ENCODE assay signal across 11 cellular contexts in genomic region chr1:161389158-161389557, GRCh38. TPM values are rescaled to one million over a fixed set of nuclear protein-coding genes. Genes with fewer than 3 reads are reported as not detected.
DNase-seq lines count a peak whose midpoint lies in the region; ATAC-seq, FAIRE-seq and TF ChIP-seq lines count a peak whose summit lies in the region.
"Not testable (repeated sequence)": the region's sequence is repeated elsewhere in the genome, so short reads cannot be mapped to it uniquely, and the experiment has no call there.
"Had no signal": no experiment of that assay in that cellular context is flagged by ENCODE, and none has a peak within 500 bp of the region (broad histone marks: within the 10 kb centered on the region; RNA-seq: fewer than 3 reads in every experiment).

No MANE protein-coding gene starts in this region.

- 71% methylated on average over 16 of the region's 16 CpGs for WGBS in A549 (ENCODE audit: missing lambda C conversion rate)
- 78% methylated on average over 16 of the region's 16 CpGs for WGBS in right cardiac atrium
- WGBS in smooth muscle cell (ENCODE audit: low lambda C conversion rate), result 76% methylated on average over 16 of the region's 16 CpGs

- H3K4me1 ChIP-seq in A549; RWPE2 (ENCODE audit: insufficient read depth, poor library complexity, severe bottlenecking); duodenal mucosa (ENCODE audit: control insufficient read depth in 1 of 2, insufficient read depth in 2 of 2, low read length in 2 of 2); right cardiac atrium (ENCODE audit: control insufficient read depth, insufficient read depth, low read length); naive thymus-derived CD4-positive, alpha-beta T cell (ENCODE audit: control insufficient read depth in 2 of 2, insufficient read depth in 2 of 2, low read length in 2 of 2); smooth muscle cell (ENCODE audit: low read depth): not testable (repeated sequence)

- H3K27ac ChIP-seq in A549 (peak overlapping the region; percentile 95 to 98), RWPE2 (ENCODE audit: poor library complexity, severe bottlenecking) (peak overlapping the region; percentile 55), duodenal mucosa (ENCODE audit: low read depth, low read length) (peak overlapping the region; percentile 92), smooth muscle cell (ENCODE audit: low read depth) (peak overlapping the region; percentile 87)
- not testable (repeated sequence) for H3K27ac ChIP-seq in right cardiac atrium (ENCODE audit: low read length)
- H3K27ac ChIP-seq in naive thymus-derived CD4-positive, alpha-beta T cell (ENCODE audit: low read depth, low read length), result peak overlapping the region; percentile 83

- not testable (repeated sequence) for H3K79me2 ChIP-seq in smooth muscle cell (ENCODE audit: low read depth)

- POLR2A ChIA-PET in A549 (lab: Yijun Ruan, JAX), result interaction anchor here (0.6 to 2.0 kb wide), 14 partner anchors 9 to 235 kb away, joined by 3 to 19 read pairs (median 5); partner anchors contain the start of genes NDUFS2, SDHC, TOMM40L and UFC1
- POLR2A ChIA-PET in naive thymus-derived CD4-positive, alpha-beta T cell (lab: Charles Lee), result interaction anchor here (0.7 to 4.3 kb wide), 9 partner anchors 11 to 224 kb away, joined by 3 to 24 read pairs (median 6); partner anchors contain the start of genes NDUFS2, SDHC and TOMM40L

- peak overlapping the region; percentile 72 to 100 for H3K9ac ChIP-seq in duodenal mucosa (ENCODE audit: low read depth in 1 of 2, low read length in 2 of 2)
- H3K9ac ChIP-seq in smooth muscle cell (ENCODE audit: low read depth), result peak overlapping the region; percentile 84

- intact Hi-C loops in right cardiac atrium (cut with DNase I), result loop anchor here in 1 of 4 donors (10.0 kb wide), 1 partner anchor 194 kb away; the partner anchor contains the start of gene ADAMTS4
- intact Hi-C loops in naive thymus-derived CD4-positive, alpha-beta T cell (cut with micrococcal nuclease), result loop anchor here in 1 of 2 donors (1.0 to 5.0 kb wide), 2 partner anchors 75 to 222 kb away; partner anchors contain the start of genes PPOX and SDHC

- not testable (repeated sequence) for H3K27me3 ChIP-seq in H7 (ENCODE audit: control insufficient read depth, insufficient read depth, low read length); RWPE2 (ENCODE audit: insufficient read depth, poor library complexity, severe bottlenecking); duodenal mucosa (ENCODE audit: control insufficient read depth in 1 of 2, insufficient read depth in 2 of 2, low read length in 2 of 2); right cardiac atrium (ENCODE audit: control insufficient read depth, insufficient read depth); naive thymus-derived CD4-positive, alpha-beta T cell (ENCODE audit: control insufficient read depth in 2 of 2, insufficient read depth in 2 of 2, low read length in 2 of 2); smooth muscle cell (ENCODE audit: low read depth)

- not testable (repeated sequence) for H3K36me3 ChIP-seq in H7 (replicated peaks; ENCODE audit: control insufficient read depth, insufficient read depth, low read length); RWPE2 (ENCODE audit: low read depth); duodenal mucosa (ENCODE audit: control insufficient read depth in 1 of 2, insufficient read depth in 2 of 2, low read length in 2 of 2); naive thymus-derived CD4-positive, alpha-beta T cell (ENCODE audit: control insufficient read depth in 2 of 3, insufficient read depth in 3 of 3, low read length in 3 of 3); smooth muscle cell (ENCODE audit: low read depth)

- H2AFZ ChIP-seq in smooth muscle cell (ENCODE audit: low read depth), result peak overlapping the region; percentile 79

- H3K4me2 ChIP-seq in A549 (peak overlapping the region; percentile 98), smooth muscle cell (peak overlapping the region; percentile 79)

- not testable (repeated sequence) for TF ChIP-seq EP300 in A549 (IDR thresholded peaks at IDR 0.05)

- TF ChIP-seq RAD21 in A549 (conservative IDR thresholded peaks at IDR 0.05 in 1 of 2, IDR thresholded peaks at IDR 0.05 in 1 of 2), result not testable (repeated sequence)

- H3K4me3 Mint-ChIP-seq in activated naive CD4-positive, alpha-beta T cell treated with anti-CD3 and anti-CD28 coated beads, Interleukin-2, amount 50 U/mL, for 24 hours, result peak overlapping the region; percentile 93
- peak overlapping the region; percentile 86 to 95 (median 92) for H3K4me3 Mint-ChIP-seq in naive thymus-derived CD4-positive, alpha-beta T cell

- not testable (repeated sequence) for TF ChIP-seq POLR2A in A549 (IDR thresholded peaks at IDR 0.05; ENCODE audit: low read length)

- H3K36me3 Mint-ChIP-seq in activated naive CD4-positive, alpha-beta T cell treated with anti-CD3 and anti-CD28 coated beads, Interleukin-2, amount 50 U/mL, for 24 hours; naive thymus-derived CD4-positive, alpha-beta T cell: not testable (repeated sequence)

- not testable (repeated sequence) for DNase-seq in A549 (ENCODE audit: low read depth in 1 of 2, low spot score in 1 of 2); H7; RWPE2 (ENCODE audit: low spot score); naive thymus-derived CD4-positive, alpha-beta T cell; smooth muscle cell (lab: John Stamatoyannopoulos, UW; ENCODE audit: unreplicated experiment)
- peak in 1 of 3 donors; percentile 54 for DNase-seq in right cardiac atrium

- not testable (repeated sequence) for TF ChIP-seq CTCF in A549 (IDR thresholded peaks at IDR 0.05); RWPE2 (IDR thresholded peaks at IDR 0.05; ENCODE audit: poor library complexity, severe bottlenecking); smooth muscle cell (IDR thresholded peaks at IDR 0.05; ENCODE audit: borderline replicate concordance, insufficient read depth, poor library complexity, severe bottlenecking)

- H3K27me3 Mint-ChIP-seq in activated naive CD4-positive, alpha-beta T cell treated with anti-CD3 and anti-CD28 coated beads, Interleukin-2, amount 50 U/mL, for 24 hours; naive thymus-derived CD4-positive, alpha-beta T cell: not testable (repeated sequence)

- FAIRE-seq in A549 (lab: Jason Lieb, UNC), result not testable (repeated sequence)

- peaks cover 32% of the 10 kb centered on the region for H3K4me1 Mint-ChIP-seq in activated naive CD4-positive, alpha-beta T cell treated with anti-CD3 and anti-CD28 coated beads, Interleukin-2, amount 50 U/mL, for 24 hours
- H3K4me1 Mint-ChIP-seq in naive thymus-derived CD4-positive, alpha-beta T cell, result peaks cover 0 to 50% (median 28%) of the 10 kb centered on the region in 7 donors

- not testable (repeated sequence) for H4K20me1 ChIP-seq in smooth muscle cell (ENCODE audit: low read depth)

- ATAC-seq in A549; RWPE2 (ENCODE audit: low read depth); right cardiac atrium; naive thymus-derived CD4-positive, alpha-beta T cell: not testable (repeated sequence)

- H3K27ac Mint-ChIP-seq in activated naive CD4-positive, alpha-beta T cell treated with anti-CD3 and anti-CD28 coated beads, Interleukin-2, amount 50 U/mL, for 24 hours, result peak overlapping the region; percentile 92
- peak overlapping the region; percentile 93 to 99 (median 97) for H3K27ac Mint-ChIP-seq in naive thymus-derived CD4-positive, alpha-beta T cell

- H3F3A ChIP-seq in smooth muscle cell (ENCODE audit: low read depth), result not testable (repeated sequence)

- H3K4me3 ChIP-seq in A549 (peak overlapping the region; percentile 72), H7 (ENCODE audit: insufficient read depth, low read depth, low read length) (peak overlapping the region; percentile 83), RWPE2 (ENCODE audit: severe bottlenecking) (peak overlapping the region; percentile 39), duodenal mucosa (ENCODE audit: low read depth in 1 of 2, low read length in 2 of 2) (peak overlapping the region; percentile 78 to 98), right cardiac atrium (ENCODE audit: low read length) (peak overlapping the region; percentile 49), smooth muscle cell (peak overlapping the region; percentile 46)
- peak overlapping the region; percentile 86 for H3K4me3 ChIP-seq in naive thymus-derived CD4-positive, alpha-beta T cell (ENCODE audit: low read length)

- H3K9me3 Mint-ChIP-seq in activated naive CD4-positive, alpha-beta T cell treated with anti-CD3 and anti-CD28 coated beads, Interleukin-2, amount 50 U/mL, for 24 hours; naive thymus-derived CD4-positive, alpha-beta T cell: not testable (repeated sequence)

- CTCF ChIA-PET in A549 (lab: Yijun Ruan, JAX), result interaction anchor here (0.6 to 12.9 kb wide), 9 partner anchors 10 to 198 kb away, joined by 3 to 268 read pairs (median 5); partner anchors contain the start of genes ADAMTS4, APOA2, FCER1G and NDUFS2
- CTCF ChIA-PET in naive thymus-derived CD4-positive, alpha-beta T cell (lab: Charles Lee), result interaction anchor here (0.7 to 1.7 kb wide), 7 partner anchors 11 to 223 kb away, joined by 3 to 5 read pairs (median 3); partner anchors contain the start of genes PPOX and TOMM40L

- H3K9me3 ChIP-seq in A549; RWPE2 (ENCODE audit: severe bottlenecking); duodenal mucosa (ENCODE audit: control insufficient read depth in 1 of 2, low read length in 2 of 2); right cardiac atrium (ENCODE audit: control insufficient read depth, low read length); naive thymus-derived CD4-positive, alpha-beta T cell (ENCODE audit: control insufficient read depth in 2 of 3, low read length in 3 of 3); smooth muscle cell (replicated peaks; ENCODE audit: low read depth): not testable (repeated sequence)

RNA-seq across cellular contexts. Expression of gene CFAP126, which starts 21.5 kb away (rescaled TPM):
- not detected in 2 replicates for polyA plus RNA-seq in A549 (2011; rRNA removed)
- polyA plus RNA-seq in A549 (2012; cell fraction: cytosol; rRNA removed), result not detected in 2 replicates
- not detected in 2 replicates for polyA plus RNA-seq in A549 (2012; cell fraction: nucleus; rRNA removed)
- not detected in 3 replicates for polyA plus RNA-seq in A549 (2017; fragmentation: RNase III; extraction: RNeasy Plus Mini Kit Qiagen cat#74134 plus additional on column Dnase treatment)
- not detected in 2 replicates for polyA minus RNA-seq in A549 (2011; rRNA and poly(A)+ RNA removed)
- not detected in 2 replicates for total RNA-seq in H7 (2014; rRNA removed; shearing (Covaris generic))
- not detected for total RNA-seq in right cardiac atrium
- polyA plus RNA-seq in right cardiac atrium, result not detected
- total RNA-seq in naive thymus-derived CD4-positive, alpha-beta T cell, result not detected
- not detected for polyA plus RNA-seq in naive thymus-derived CD4-positive, alpha-beta T cell
- not detected in 2 replicates for total RNA-seq in smooth muscle cell
- polyA plus RNA-seq in smooth muscle cell, result not detected in 2 replicates
- total RNA-seq: A172; LHCN-M2; T-helper 1 cell treated with Interleukin-12 subunit alpha and Interleukin-12 subunit beta and Interleukin-4 antibody, amounts not matched to agents 30 ng/mL and 1 ng/mL, for 36 hours had no signal
